1 cellular context compared by ENCODE assay signal in genomic region chr15:89198196-89198595, GRCh38.
TF ChIP-seq lines count a peak whose summit lies in the region.

No MANE protein-coding gene starts in this region.

TF ChIP-seq in H1, 55 proteins besides CTCF, POLR2A, EP300 and RAD21:
- no peak for TF ChIP-seq CHD2 (IDR thresholded peaks at IDR 0.05; ENCODE audit: low read length)
- no peak for TF ChIP-seq TBP (IDR thresholded peaks at IDR 0.05; ENCODE audit: low read depth, low read length)
- TF ChIP-seq, protein P1, sequence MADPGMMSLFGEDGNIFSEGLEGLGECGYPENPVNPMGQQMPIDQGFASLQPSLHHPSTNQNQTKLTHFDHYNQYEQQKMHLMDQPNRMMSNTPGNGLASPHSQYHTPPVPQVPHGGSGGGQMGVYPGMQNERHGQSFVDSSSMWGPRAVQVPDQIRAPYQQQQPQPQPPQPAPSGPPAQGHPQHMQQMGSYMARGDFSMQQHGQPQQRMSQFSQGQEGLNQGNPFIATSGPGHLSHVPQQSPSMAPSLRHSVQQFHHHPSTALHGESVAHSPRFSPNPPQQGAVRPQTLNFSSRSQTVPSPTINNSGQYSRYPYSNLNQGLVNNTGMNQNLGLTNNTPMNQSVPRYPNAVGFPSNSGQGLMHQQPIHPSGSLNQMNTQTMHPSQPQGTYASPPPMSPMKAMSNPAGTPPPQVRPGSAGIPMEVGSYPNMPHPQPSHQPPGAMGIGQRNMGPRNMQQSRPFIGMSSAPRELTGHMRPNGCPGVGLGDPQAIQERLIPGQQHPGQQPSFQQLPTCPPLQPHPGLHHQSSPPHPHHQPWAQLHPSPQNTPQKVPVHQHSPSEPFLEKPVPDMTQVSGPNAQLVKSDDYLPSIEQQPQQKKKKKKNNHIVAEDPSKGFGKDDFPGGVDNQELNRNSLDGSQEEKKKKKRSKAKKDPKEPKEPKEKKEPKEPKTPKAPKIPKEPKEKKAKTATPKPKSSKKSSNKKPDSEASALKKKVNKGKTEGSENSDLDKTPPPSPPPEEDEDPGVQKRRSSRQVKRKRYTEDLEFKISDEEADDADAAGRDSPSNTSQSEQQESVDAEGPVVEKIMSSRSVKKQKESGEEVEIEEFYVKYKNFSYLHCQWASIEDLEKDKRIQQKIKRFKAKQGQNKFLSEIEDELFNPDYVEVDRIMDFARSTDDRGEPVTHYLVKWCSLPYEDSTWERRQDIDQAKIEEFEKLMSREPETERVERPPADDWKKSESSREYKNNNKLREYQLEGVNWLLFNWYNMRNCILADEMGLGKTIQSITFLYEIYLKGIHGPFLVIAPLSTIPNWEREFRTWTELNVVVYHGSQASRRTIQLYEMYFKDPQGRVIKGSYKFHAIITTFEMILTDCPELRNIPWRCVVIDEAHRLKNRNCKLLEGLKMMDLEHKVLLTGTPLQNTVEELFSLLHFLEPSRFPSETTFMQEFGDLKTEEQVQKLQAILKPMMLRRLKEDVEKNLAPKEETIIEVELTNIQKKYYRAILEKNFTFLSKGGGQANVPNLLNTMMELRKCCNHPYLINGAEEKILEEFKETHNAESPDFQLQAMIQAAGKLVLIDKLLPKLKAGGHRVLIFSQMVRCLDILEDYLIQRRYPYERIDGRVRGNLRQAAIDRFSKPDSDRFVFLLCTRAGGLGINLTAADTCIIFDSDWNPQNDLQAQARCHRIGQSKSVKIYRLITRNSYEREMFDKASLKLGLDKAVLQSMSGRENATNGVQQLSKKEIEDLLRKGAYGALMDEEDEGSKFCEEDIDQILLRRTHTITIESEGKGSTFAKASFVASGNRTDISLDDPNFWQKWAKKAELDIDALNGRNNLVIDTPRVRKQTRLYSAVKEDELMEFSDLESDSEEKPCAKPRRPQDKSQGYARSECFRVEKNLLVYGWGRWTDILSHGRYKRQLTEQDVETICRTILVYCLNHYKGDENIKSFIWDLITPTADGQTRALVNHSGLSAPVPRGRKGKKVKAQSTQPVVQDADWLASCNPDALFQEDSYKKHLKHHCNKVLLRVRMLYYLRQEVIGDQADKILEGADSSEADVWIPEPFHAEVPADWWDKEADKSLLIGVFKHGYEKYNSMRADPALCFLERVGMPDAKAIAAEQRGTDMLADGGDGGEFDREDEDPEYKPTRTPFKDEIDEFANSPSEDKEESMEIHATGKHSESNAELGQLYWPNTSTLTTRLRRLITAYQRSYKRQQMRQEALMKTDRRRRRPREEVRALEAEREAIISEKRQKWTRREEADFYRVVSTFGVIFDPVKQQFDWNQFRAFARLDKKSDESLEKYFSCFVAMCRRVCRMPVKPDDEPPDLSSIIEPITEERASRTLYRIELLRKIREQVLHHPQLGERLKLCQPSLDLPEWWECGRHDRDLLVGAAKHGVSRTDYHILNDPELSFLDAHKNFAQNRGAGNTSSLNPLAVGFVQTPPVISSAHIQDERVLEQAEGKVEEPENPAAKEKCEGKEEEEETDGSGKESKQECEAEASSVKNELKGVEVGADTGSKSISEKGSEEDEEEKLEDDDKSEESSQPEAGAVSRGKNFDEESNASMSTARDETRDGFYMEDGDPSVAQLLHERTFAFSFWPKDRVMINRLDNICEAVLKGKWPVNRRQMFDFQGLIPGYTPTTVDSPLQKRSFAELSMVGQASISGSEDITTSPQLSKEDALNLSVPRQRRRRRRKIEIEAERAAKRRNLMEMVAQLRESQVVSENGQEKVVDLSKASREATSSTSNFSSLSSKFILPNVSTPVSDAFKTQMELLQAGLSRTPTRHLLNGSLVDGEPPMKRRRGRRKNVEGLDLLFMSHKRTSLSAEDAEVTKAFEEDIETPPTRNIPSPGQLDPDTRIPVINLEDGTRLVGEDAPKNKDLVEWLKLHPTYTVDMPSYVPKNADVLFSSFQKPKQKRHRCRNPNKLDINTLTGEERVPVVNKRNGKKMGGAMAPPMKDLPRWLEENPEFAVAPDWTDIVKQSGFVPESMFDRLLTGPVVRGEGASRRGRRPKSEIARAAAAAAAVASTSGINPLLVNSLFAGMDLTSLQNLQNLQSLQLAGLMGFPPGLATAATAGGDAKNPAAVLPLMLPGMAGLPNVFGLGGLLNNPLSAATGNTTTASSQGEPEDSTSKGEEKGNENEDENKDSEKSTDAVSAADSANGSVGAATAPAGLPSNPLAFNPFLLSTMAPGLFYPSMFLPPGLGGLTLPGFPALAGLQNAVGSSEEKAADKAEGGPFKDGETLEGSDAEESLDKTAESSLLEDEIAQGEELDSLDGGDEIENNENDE (IDR thresholded peaks at IDR 0.05; ENCODE audit: insufficient replicate concordance, low read length): no peak
- TF ChIP-seq RBBP5 (IDR thresholded peaks at IDR 0.05; ENCODE audit: borderline replicate concordance, low read depth, low read length): no peak
- TF ChIP-seq MAFK (IDR thresholded peaks at IDR 0.05; ENCODE audit: low read depth, low read length): no peak
